In genomic region chr9:110220809-110221208, GRCh38 we compare ENCODE assay signal across 1 cellular context.
TF ChIP-seq lines count a peak whose summit lies in the region.

No MANE protein-coding gene starts in this region.

TF ChIP-seq in HepG2, 621 proteins besides CTCF, POLR2A, EP300 and RAD21 (continues in another document):
- TF ChIP-seq ZNF205 (CRISPR knock-in tag; IDR thresholded peaks at IDR 0.05) (no peak), CEBPZ (IDR thresholded peaks at IDR 0.05; ENCODE audit: low read length) (no peak), HNF1A (IDR thresholded peaks at IDR 0.05; ENCODE audit: low read depth) (no peak), HNF1A (CRISPR knock-in tag; IDR thresholded peaks at IDR 0.05; ENCODE audit: borderline replicate concordance) (peak; percentile 64; the same call in 1 of the 2 replicates), ZBTB21 (CRISPR knock-in tag; IDR thresholded peaks at IDR 0.05) (0 out of 2 replicates have a peak, but pooled peaks have one; percentile 20), HCFC1 (IDR thresholded peaks at IDR 0.05; ENCODE audit: low read depth, low read length) (no peak), ZBTB1 (CRISPR knock-in tag; IDR thresholded peaks at IDR 0.05; ENCODE audit: borderline replicate concordance) (no peak), ZNF274 (CRISPR knock-in tag; IDR thresholded peaks at IDR 0.05) (no peak), ZC3H4 (CRISPR knock-in tag; IDR thresholded peaks at IDR 0.05; ENCODE audit: borderline replicate concordance) (no peak), ZNF331 (CRISPR knock-in tag; IDR thresholded peaks at IDR 0.05) (peak; percentile 79; the same call in 1 of the 2 replicates), ZFYVE20 (CRISPR knock-in tag; IDR thresholded peaks at IDR 0.05; ENCODE audit: borderline replicate concordance, low read depth) (no peak), AHR (CRISPR knock-in tag; IDR thresholded peaks at IDR 0.05) (no peak), ZFAT (CRISPR knock-in tag; conservative IDR thresholded peaks at IDR 0.05) (no peak), ZNF619 (CRISPR knock-in tag; IDR thresholded peaks at IDR 0.05) (no peak), KLF13 (CRISPR knock-in tag; IDR thresholded peaks at IDR 0.05) (no peak), SALL2 (CRISPR knock-in tag; IDR thresholded peaks at IDR 0.05) (no peak), MYPOP (CRISPR knock-in tag; IDR thresholded peaks at IDR 0.05) (no peak), ZBTB25 (CRISPR knock-in tag; IDR thresholded peaks at IDR 0.05) (no peak), MBNL3 (CRISPR knock-in tag; conservative IDR thresholded peaks at IDR 0.05) (no peak), HNRNPLL (IDR thresholded peaks at IDR 0.05; ENCODE audit: low read depth, low read length, poor library complexity, severe bottlenecking) (no peak), GZF1 (CRISPR knock-in tag; IDR thresholded peaks at IDR 0.05) (no peak), ZNF616 (CRISPR knock-in tag; IDR thresholded peaks at IDR 0.05; ENCODE audit: low read depth) (no peak), ZNF18 (CRISPR knock-in tag; IDR thresholded peaks at IDR 0.05; ENCODE audit: insufficient replicate concordance) (no peak), ARNT2 (CRISPR knock-in tag; IDR thresholded peaks at IDR 0.05; ENCODE audit: low read depth) (no peak), ZNF260 (CRISPR knock-in tag; IDR thresholded peaks at IDR 0.05; ENCODE audit: borderline replicate concordance, low read depth) (no peak), KIAA2018 (CRISPR knock-in tag; IDR thresholded peaks at IDR 0.05; ENCODE audit: borderline replicate concordance) (no peak), KDM5A (IDR thresholded peaks at IDR 0.05; ENCODE audit: borderline replicate concordance, low read length) (no peak), FIP1L1 (IDR thresholded peaks at IDR 0.05; ENCODE audit: borderline replicate concordance, insufficient read depth, low read depth, low read length) (no peak), ZNF431 (CRISPR knock-in tag; IDR thresholded peaks at IDR 0.05; ENCODE audit: borderline replicate concordance, low read depth) (no peak), GATAD2A (CRISPR knock-in tag; IDR thresholded peaks at IDR 0.05) (peak; percentile 89), DBP (CRISPR knock-in tag; IDR thresholded peaks at IDR 0.05; ENCODE audit: not compliant biosample characterization) (no peak), CREB1 (IDR thresholded peaks at IDR 0.05) (0 out of 2 replicates have a peak, but pooled peaks have one; percentile 50), CREB1 (CRISPR knock-in tag; IDR thresholded peaks at IDR 0.05) (peak; percentile 68), THRA (CRISPR knock-in tag; IDR thresholded peaks at IDR 0.05; ENCODE audit: borderline replicate concordance) (peak; percentile 53; the same call in 1 of the 2 replicates), ZNF33B (CRISPR knock-in tag; IDR thresholded peaks at IDR 0.05) (no peak), FOXA3 (CRISPR knock-in tag; IDR thresholded peaks at IDR 0.05) (peak; percentile 84)
